Comparison of ENCODE assay signal across 8 cellular contexts in genomic region chr4:108649863-108650211, GRCh38. TPM values are rescaled to one million over a fixed set of nuclear protein-coding genes. Genes with fewer than 3 reads are reported as not detected.
A peak's percentile ranks its signal among the peaks of the same experiment; 100 is the strongest.
DNase-seq lines count a peak whose midpoint lies in the region; ATAC-seq and TF ChIP-seq lines count a peak whose summit lies in the region.

No MANE protein-coding gene starts in this region.

- TF ChIP-seq CTCF in WTC11 (IDR thresholded peaks at IDR 0.05), result no peak

- H3K4me3 Mint-ChIP-seq in activated CD4-positive, alpha-beta T cell treated with anti-CD3 and anti-CD28 coated beads, Interleukin-2, amount 10 ng/mL, durations not matched to agents 24 days and 14 days, result peak overlapping the region; percentile 95
- peak overlapping the region; percentile 96 for H3K4me3 Mint-ChIP-seq in WTC11

- H3K9me3 Mint-ChIP-seq in activated CD4-positive, alpha-beta T cell treated with anti-CD3 and anti-CD28 coated beads, Interleukin-2, amount 10 ng/mL, durations not matched to agents 24 days and 14 days, result no peaks in the 10 kb centered on the region
- no peaks in the 10 kb centered on the region for H3K9me3 Mint-ChIP-seq in WTC11

- POLR2A ChIA-PET in WTC11 (lab: Charles Lee), result interaction anchor here (0.5 to 0.6 kb wide), 3 partner anchors 9 to 69 kb away, joined by 3 to 4 read pairs (median 3); no protein-coding TSS in a partner anchor

- peak overlapping the region; percentile 86 for H3K27ac Mint-ChIP-seq in activated CD4-positive, alpha-beta T cell treated with anti-CD3 and anti-CD28 coated beads, Interleukin-2, amount 10 ng/mL, durations not matched to agents 24 days and 14 days
- H3K27ac Mint-ChIP-seq in WTC11, result peak overlapping the region; percentile 80

- peak; percentile 4 for ATAC-seq in HG02970 (IDR thresholded peaks at IDR 0.05; ENCODE audit: low FRiP score, unreplicated experiment)
- peak; percentile 27 for ATAC-seq in WTC11
- peak; percentile 1 for ATAC-seq in left lobe of liver

- H3K4me1 Mint-ChIP-seq in activated CD4-positive, alpha-beta T cell treated with anti-CD3 and anti-CD28 coated beads, Interleukin-2, amount 10 ng/mL, durations not matched to agents 24 days and 14 days, result peaks cover 21% of the 10 kb centered on the region
- peaks cover 6% of the 10 kb centered on the region; the same call in 1 of the 2 replicates for H3K4me1 Mint-ChIP-seq in WTC11

- H3K36me3 Mint-ChIP-seq in activated CD4-positive, alpha-beta T cell treated with anti-CD3 and anti-CD28 coated beads, Interleukin-2, amount 10 ng/mL, durations not matched to agents 24 days and 14 days (ENCODE audit: low read depth), result peaks cover 18% of the 10 kb centered on the region
- H3K36me3 Mint-ChIP-seq in WTC11, result peaks cover 11% of the 10 kb centered on the region

- H3K27me3 Mint-ChIP-seq in activated CD4-positive, alpha-beta T cell treated with anti-CD3 and anti-CD28 coated beads, Interleukin-2, amount 10 ng/mL, durations not matched to agents 24 days and 14 days, result no peaks in the 10 kb centered on the region
- H3K27me3 Mint-ChIP-seq in WTC11 (ENCODE audit: low read depth), result no peaks in the 10 kb centered on the region

- intact Hi-C loops in activated CD4-positive, alpha-beta T cell treated with anti-CD3 and anti-CD28 coated beads, Interleukin-2, amount 10 ng/mL, durations not matched to agents 24 days and 14 days (cut with micrococcal nuclease), result loop anchor here (1.0 to 10.0 kb wide), 4 partner anchors 30 to 1165 kb away; partner anchors contain the start of genes GAR1, HADH and RPL34
- intact Hi-C loops in posterior cingulate gyrus (cut with DNase I), result loop anchor here (1.0 kb wide), 1 partner anchor 30 kb away; the partner anchor contains the start of gene RPL34

- no peak for DNase-seq in activated CD4-positive, alpha-beta T cell treated with anti-CD3 and anti-CD28 coated beads, Interleukin-2, amount 10 ng/mL, durations not matched to agents 24 days and 14 days
- no peak for DNase-seq in activated CD4-positive, alpha-beta T cell treated with anti-CD3 and anti-CD28 coated beads, Interleukin-2, amount 50 U/mL, for 1 hour
- DNase-seq in WTC11 (ENCODE audit: low spot score), result no peak
- DNase-seq in left lobe of liver (ENCODE audit: low spot score), result no peak
- DNase-seq in posterior cingulate gyrus, result no peak
- DNase-seq in LoVo (ENCODE audit: low spot score), result no peak
- no peak for DNase-seq in SW480 (ENCODE audit: low spot score)

- CTCF ChIA-PET in WTC11 (lab: Charles Lee), result interaction anchor here (1.0 to 1.2 kb wide), 4 partner anchors 21 to 631 kb away, joined by 3 to 4 read pairs (median 3); no protein-coding TSS in a partner anchor

TF ChIP-seq in WTC11, 78 proteins besides CTCF, POLR2A, EP300 and RAD21:
- TF ChIP-seq GRHL2 (CRISPR knock-in tag; IDR thresholded peaks at IDR 0.05; ENCODE audit: insufficient replicate concordance, severe bottlenecking) (no peak), CREB1 (CRISPR knock-in tag; IDR thresholded peaks at IDR 0.05) (no peak), EMX1 (CRISPR knock-in tag; IDR thresholded peaks at IDR 0.05) (no peak)
- TF ChIP-seq, protein P1, sequence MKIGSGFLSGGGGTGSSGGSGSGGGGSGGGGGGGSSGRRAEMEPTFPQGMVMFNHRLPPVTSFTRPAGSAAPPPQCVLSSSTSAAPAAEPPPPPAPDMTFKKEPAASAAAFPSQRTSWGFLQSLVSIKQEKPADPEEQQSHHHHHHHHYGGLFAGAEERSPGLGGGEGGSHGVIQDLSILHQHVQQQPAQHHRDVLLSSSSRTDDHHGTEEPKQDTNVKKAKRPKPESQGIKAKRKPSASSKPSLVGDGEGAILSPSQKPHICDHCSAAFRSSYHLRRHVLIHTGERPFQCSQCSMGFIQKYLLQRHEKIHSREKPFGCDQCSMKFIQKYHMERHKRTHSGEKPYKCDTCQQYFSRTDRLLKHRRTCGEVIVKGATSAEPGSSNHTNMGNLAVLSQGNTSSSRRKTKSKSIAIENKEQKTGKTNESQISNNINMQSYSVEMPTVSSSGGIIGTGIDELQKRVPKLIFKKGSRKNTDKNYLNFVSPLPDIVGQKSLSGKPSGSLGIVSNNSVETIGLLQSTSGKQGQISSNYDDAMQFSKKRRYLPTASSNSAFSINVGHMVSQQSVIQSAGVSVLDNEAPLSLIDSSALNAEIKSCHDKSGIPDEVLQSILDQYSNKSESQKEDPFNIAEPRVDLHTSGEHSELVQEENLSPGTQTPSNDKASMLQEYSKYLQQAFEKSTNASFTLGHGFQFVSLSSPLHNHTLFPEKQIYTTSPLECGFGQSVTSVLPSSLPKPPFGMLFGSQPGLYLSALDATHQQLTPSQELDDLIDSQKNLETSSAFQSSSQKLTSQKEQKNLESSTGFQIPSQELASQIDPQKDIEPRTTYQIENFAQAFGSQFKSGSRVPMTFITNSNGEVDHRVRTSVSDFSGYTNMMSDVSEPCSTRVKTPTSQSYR (CRISPR knock-in tag; IDR thresholded peaks at IDR 0.05), result no peak
- TF ChIP-seq, protein P2, sequence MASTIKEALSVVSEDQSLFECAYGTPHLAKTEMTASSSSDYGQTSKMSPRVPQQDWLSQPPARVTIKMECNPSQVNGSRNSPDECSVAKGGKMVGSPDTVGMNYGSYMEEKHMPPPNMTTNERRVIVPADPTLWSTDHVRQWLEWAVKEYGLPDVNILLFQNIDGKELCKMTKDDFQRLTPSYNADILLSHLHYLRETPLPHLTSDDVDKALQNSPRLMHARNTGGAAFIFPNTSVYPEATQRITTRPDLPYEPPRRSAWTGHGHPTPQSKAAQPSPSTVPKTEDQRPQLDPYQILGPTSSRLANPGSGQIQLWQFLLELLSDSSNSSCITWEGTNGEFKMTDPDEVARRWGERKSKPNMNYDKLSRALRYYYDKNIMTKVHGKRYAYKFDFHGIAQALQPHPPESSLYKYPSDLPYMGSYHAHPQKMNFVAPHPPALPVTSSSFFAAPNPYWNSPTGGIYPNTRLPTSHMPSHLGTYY (CRISPR knock-in tag; IDR thresholded peaks at IDR 0.05), result no peak

RNA-seq across cellular contexts. Expression of gene OSTC, which starts 0.6 kb away (rescaled TPM):
- total RNA-seq in activated CD4-positive, alpha-beta T cell treated with anti-CD3 and anti-CD28 coated beads, Interleukin-2, amount 10 ng/mL, durations not matched to agents 24 days and 14 days, result 91.2 and 93.3 TPM in 2 replicates
- total RNA-seq in WTC11 (2021), result 123 to 132 TPM (median 125 TPM) in 3 replicates
- total RNA-seq in left lobe of liver, result 72.8 TPM

RNA-seq across cellular contexts. Expression of gene RPL34, which starts 29.5 kb away (rescaled TPM):
- total RNA-seq in activated CD4-positive, alpha-beta T cell treated with anti-CD3 and anti-CD28 coated beads, Interleukin-2, amount 10 ng/mL, durations not matched to agents 24 days and 14 days, result 1,411 and 1,425 TPM in 2 replicates
- total RNA-seq in WTC11 (2021), result 1,253 to 1,310 TPM (median 1,269 TPM) in 3 replicates
- 334 TPM for total RNA-seq in left lobe of liver
